9 cellular contexts compared by ENCODE assay signal in the genomic region with DNA sequence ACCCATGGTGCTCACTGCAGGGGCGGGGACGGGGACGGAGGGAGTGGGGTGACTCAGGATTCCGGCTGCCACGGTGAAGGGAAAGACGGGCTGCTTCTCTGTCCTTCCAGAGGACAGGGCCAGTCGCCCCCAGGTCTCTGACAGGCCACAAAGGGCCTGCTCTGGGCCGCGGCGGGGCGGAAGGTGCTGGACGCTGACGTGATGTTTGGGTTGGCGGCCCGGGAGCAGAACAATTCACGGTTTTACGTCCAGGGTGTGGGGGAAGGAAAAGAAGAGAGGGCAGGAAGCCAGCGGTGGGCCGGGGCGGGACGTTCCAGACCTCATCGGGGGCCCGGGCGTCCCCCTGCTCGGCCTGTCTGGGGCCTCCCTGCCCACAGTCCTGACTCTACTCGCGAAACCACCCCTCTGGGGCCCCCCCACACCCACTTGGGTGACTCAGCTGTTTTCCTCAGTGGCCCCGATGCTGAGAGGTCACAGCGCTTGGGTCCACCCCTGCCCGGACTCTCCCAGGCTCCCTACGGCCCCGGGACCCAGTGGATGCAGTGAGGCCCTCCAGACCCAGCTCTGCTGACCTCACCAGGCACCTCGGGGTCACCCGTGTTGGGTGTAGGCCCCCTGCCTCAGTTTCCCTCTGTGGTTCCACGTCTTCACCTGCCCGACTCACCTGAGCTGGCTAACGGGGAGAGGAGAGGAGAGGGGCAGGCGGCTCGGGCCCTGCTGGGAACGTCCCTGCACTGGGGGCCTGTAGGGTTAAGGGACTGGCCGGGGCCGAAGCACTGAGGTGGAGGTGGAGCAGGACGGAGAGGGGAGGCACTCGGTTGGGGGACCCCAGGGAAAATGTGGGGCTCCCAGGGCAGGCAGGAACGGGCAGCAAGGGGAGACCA. TPM values are rescaled to one million over a fixed set of nuclear protein-coding genes. Genes with fewer than 3 reads are reported as not detected.
DNase-seq lines count a peak whose midpoint lies in the region; ATAC-seq and TF ChIP-seq lines count a peak whose summit lies in the region.
"Had no signal": no experiment of that assay in that cellular context is flagged by ENCODE, and none has a peak within 500 bp of the region (broad histone marks: within the 10 kb centered on the region; RNA-seq: fewer than 3 reads in every experiment).

No MANE protein-coding gene starts in this region.

- H4K20me1 ChIP-seq in mammary epithelial cell (ENCODE audit: insufficient read depth, low read length), result peaks cover 2% of the 10 kb centered on the region

- dilution Hi-C loops in mammary epithelial cell (cut with HindIII; ENCODE audit: low sequenced_read_pairs), result no loop called here

- peak overlapping the region; percentile 75 for H2BK5ac ChIP-seq in mesenchymal stem cell (ENCODE audit: low read depth, low read length, poor library complexity, severe bottlenecking)

- H3K9ac ChIP-seq in mammary epithelial cell (ENCODE audit: insufficient read depth, low read length) (no peak overlapping the region), mesenchymal stem cell (ENCODE audit: low read length) (peak overlapping the region; percentile 95)

- H3K4me3 ChIP-seq in mammary epithelial cell (replicated peaks in 1 of 3; ENCODE audit: insufficient read depth in 1 of 3, low read depth in 2 of 3, low read length in 3 of 3) (no peak overlapping the region), mesenchymal stem cell (ENCODE audit: insufficient read depth in 1 of 2, low read depth in 1 of 2, low read length in 2 of 2) (peak overlapping the region in 1 of 2 experiments; percentile 65)

- no peak overlapping the region for H3K23ac ChIP-seq in mesenchymal stem cell (ENCODE audit: low read length in 2 of 2)

- DNase-seq in activated CD4-positive, alpha-beta T cell treated with anti-CD3 and anti-CD28 coated beads, Interleukin-2, amount 10 ng/mL, durations not matched to agents 7 days and 5 days, result no peak
- no peak for DNase-seq in activated CD4-positive, alpha-beta T cell treated with anti-CD3 and anti-CD28 coated beads for 1 hour
- DNase-seq in mammary epithelial cell (no peak), mesenchymal stem cell (peak; percentile 85), SIG-M5 treated with dmso at 0.1 percent for 504 hours (lab: John Stamatoyannopoulos, UW; ENCODE audit: unreplicated experiment) (no peak)
- DNase-seq in stimulated activated naive CD8-positive, alpha-beta T cell treated with anti-CD3 and anti-CD28 coated beads, Interleukin-15, Interleukin-2, amounts not matched to agents 100 U/mL and 50 U/mL, for 24 hours, result peak; percentile 83

- H3K79me2 ChIP-seq in mammary epithelial cell (ENCODE audit: insufficient read depth, low read length), result peaks cover 3% of the 10 kb centered on the region

- H3K9me3 ChIP-seq in mammary epithelial cell (replicated peaks; ENCODE audit: insufficient read depth, low read length) (no peaks in the 10 kb centered on the region), mesenchymal stem cell (ENCODE audit: control insufficient read depth, low read length) (no peaks in the 10 kb centered on the region)

- H3K36me3 Mint-ChIP-seq in activated CD4-positive, alpha-beta T cell treated with anti-CD3 and anti-CD28 coated beads, Interleukin-2, amount 10 ng/mL, durations not matched to agents 7 days and 5 days (ENCODE audit: low read depth), result no peaks in the 10 kb centered on the region

- intact Hi-C loops in mammary epithelial cell (cut with micrococcal nuclease), result no loop called here

- POLR2A ChIA-PET in activated CD4-positive, alpha-beta T cell treated with anti-CD3 and anti-CD28 coated beads, Interleukin-2, amount 10 ng/mL, durations not matched to agents 7 days and 5 days (lab: Charles Lee), result no interaction called here

- H3K18ac ChIP-seq in mesenchymal stem cell (ENCODE audit: low read depth in 1 of 2, low read length in 2 of 2), result peak overlapping the region; percentile 70 to 83

- no peaks in the 10 kb centered on the region for H3K27me3 Mint-ChIP-seq in activated CD4-positive, alpha-beta T cell treated with anti-CD3 and anti-CD28 coated beads, Interleukin-2, amount 10 ng/mL, durations not matched to agents 7 days and 5 days

- H3K9me3 Mint-ChIP-seq in activated CD4-positive, alpha-beta T cell treated with anti-CD3 and anti-CD28 coated beads, Interleukin-2, amount 10 ng/mL, durations not matched to agents 7 days and 5 days, result no peaks in the 10 kb centered on the region

- peaks cover 16% of the 10 kb centered on the region for H3K4me1 Mint-ChIP-seq in activated CD4-positive, alpha-beta T cell treated with anti-CD3 and anti-CD28 coated beads, Interleukin-2, amount 10 ng/mL, durations not matched to agents 7 days and 5 days

- peak overlapping the region; percentile 79 for H4K91ac ChIP-seq in mesenchymal stem cell (ENCODE audit: low read length)

- peak overlapping the region; percentile 15 to 72 for H3K4ac ChIP-seq in mesenchymal stem cell (ENCODE audit: low read depth in 1 of 2, low read length in 2 of 2)

- H2AFZ ChIP-seq in mammary epithelial cell (ENCODE audit: low read depth, low read length) (peak overlapping the region; percentile 52), mesenchymal stem cell (ENCODE audit: low read depth, low read length) (no peak overlapping the region)

- CTCF ChIA-PET in activated CD4-positive, alpha-beta T cell treated with anti-CD3 and anti-CD28 coated beads, Interleukin-2, amount 10 ng/mL, durations not matched to agents 7 days and 5 days (lab: Charles Lee), result interaction anchor here (0.6 to 1.5 kb wide), 4 partner anchors 20 to 1694 kb away, joined by 3 to 4 read pairs (median 4); a partner anchor contains a TSS
- CTCF ChIA-PET in mammary epithelial cell (lab: Charles Lee; ENCODE audit: low non-redundant PET), result no interaction called here

- peak overlapping the region; percentile 59 to 75 for H2BK12ac ChIP-seq in mesenchymal stem cell (ENCODE audit: low read length in 2 of 2)

- H3K4me3 Mint-ChIP-seq in activated CD4-positive, alpha-beta T cell treated with anti-CD3 and anti-CD28 coated beads, Interleukin-2, amount 10 ng/mL, durations not matched to agents 7 days and 5 days, result no peak overlapping the region

- H3K79me1 ChIP-seq in mesenchymal stem cell (replicated peaks; ENCODE audit: low read length, poor library complexity, severe bottlenecking), result peaks cover 16% of the 10 kb centered on the region

- peak; percentile 67 for ATAC-seq in stimulated activated naive CD8-positive, alpha-beta T cell treated with anti-CD3 and anti-CD28 coated beads, Interleukin-15, Interleukin-2, amounts not matched to agents 100 U/mL and 50 U/mL, for 24 hours
- ATAC-seq in HG03175 (IDR thresholded peaks at IDR 0.05; ENCODE audit: unreplicated experiment) (no peak), GM18873 (IDR thresholded peaks at IDR 0.05; ENCODE audit: low FRiP score, unreplicated experiment) (no peak)

- peak overlapping the region; percentile 23 for H2BK120ac ChIP-seq in mesenchymal stem cell (ENCODE audit: low read depth, low read length)

- H4K8ac ChIP-seq in mesenchymal stem cell (ENCODE audit: low read length), result peak overlapping the region; percentile 79

- WGBS in mammary epithelial cell (ENCODE audit: low coverage, missing lambda C conversion rate), result 52% methylated on average over 16 of the region's 45 CpGs
- WGBS in mesenchymal stem cell, result 57% methylated on average over 39 of the region's 45 CpGs

- H3K4me1 ChIP-seq in mammary epithelial cell (ENCODE audit: insufficient read depth, low read length) (peaks cover 21% of the 10 kb centered on the region), mesenchymal stem cell (ENCODE audit: control insufficient read depth, insufficient read depth, low read depth, low read length) (peaks cover 88% of the 10 kb centered on the region)

- H2AK5ac ChIP-seq in mesenchymal stem cell (ENCODE audit: low read length, severe bottlenecking), result peak overlapping the region; percentile 85

- H3K27me3 ChIP-seq in mammary epithelial cell (ENCODE audit: insufficient read depth, low read length), result no peaks in the 10 kb centered on the region
- H3K27me3 ChIP-seq in mesenchymal stem cell (ENCODE audit: control insufficient read depth in 1 of 2, insufficient read depth in 1 of 2, low read length in 2 of 2), result no peaks in the 10 kb centered on the region

- in situ Hi-C loops in mammary epithelial cell (cut with MboI; ENCODE audit: low sequenced_read_pairs in 2 of 2), result no loop called here

- TF ChIP-seq CTCF in mammary epithelial cell (conservative IDR thresholded peaks at IDR 0.05 in 1 of 2, IDR thresholded peaks at IDR 0.05 in 1 of 2; ENCODE audit: extremely low read depth in 1 of 2, insufficient read depth in 1 of 2, low read depth in 1 of 2, low read length in 2 of 2), result no peak

- BruUV-seq in mammary epithelial cell (replicated peaks; lab: Mats Ljungman, UMichigan), result no TSS peak

- H3K36me3 ChIP-seq in mammary epithelial cell (ENCODE audit: insufficient read depth, low read length) (no peaks in the 10 kb centered on the region), mesenchymal stem cell (ENCODE audit: control insufficient read depth in 1 of 2, insufficient read depth in 2 of 2, low read depth in 1 of 2, low read length in 2 of 2) (peaks cover 5 to 62% of the 10 kb centered on the region in 2 experiments)

- H3K14ac ChIP-seq in mesenchymal stem cell (ENCODE audit: low read length in 2 of 2), result peak overlapping the region in 1 of 2 experiments; percentile 87

- peak overlapping the region; percentile 53 for H2BK15ac ChIP-seq in mesenchymal stem cell (ENCODE audit: low read depth, poor library complexity, severe bottlenecking)

- no peak overlapping the region for H3K27ac ChIP-seq in mammary epithelial cell (ENCODE audit: insufficient read depth, low read depth, low read length)
- H3K27ac ChIP-seq in mesenchymal stem cell (ENCODE audit: low read length, poor library complexity, severe bottlenecking), result peak overlapping the region; percentile 91
- H3K27ac ChIP-seq: C4-2B had no signal

- peak overlapping the region; percentile 60 for H3K27ac Mint-ChIP-seq in activated CD4-positive, alpha-beta T cell treated with anti-CD3 and anti-CD28 coated beads, Interleukin-2, amount 10 ng/mL, durations not matched to agents 7 days and 5 days

- H3K4me2 ChIP-seq in mammary epithelial cell (ENCODE audit: insufficient read depth, low read depth, low read length) (peak overlapping the region; percentile 58), mesenchymal stem cell (ENCODE audit: low read length, poor library complexity, severe bottlenecking) (peak overlapping the region; percentile 54)

RNA-seq across cellular contexts. Expression of a gene that starts 29.2 kb away (rescaled TPM):
- total RNA-seq in activated CD4-positive, alpha-beta T cell treated with anti-CD3 and anti-CD28 coated beads, Interleukin-2, amount 10 ng/mL, durations not matched to agents 7 days and 5 days, result 10 to 100 TPM; 18.7 to 19.5 TPM
- 10 to 100 TPM; 22.5 to 26.7 TPM for total RNA-seq in mammary epithelial cell
- polyA plus RNA-seq in mammary epithelial cell, result 8.9 TPM
- polyA minus RNA-seq in mammary epithelial cell, result 34.6 TPM
- 52.2 TPM for polyA plus RNA-seq in mesenchymal stem cell (2013, experiment 1 of 2)
- 51.8 TPM for polyA plus RNA-seq in mesenchymal stem cell (2013, experiment 2 of 2)

RNA-seq across cellular contexts. Expression of a gene that starts 37.1 kb away (rescaled TPM):
- 1 to 10 TPM; 2.7 to 3.5 TPM for total RNA-seq in activated CD4-positive, alpha-beta T cell treated with anti-CD3 and anti-CD28 coated beads, Interleukin-2, amount 10 ng/mL, durations not matched to agents 7 days and 5 days
- total RNA-seq in mammary epithelial cell, result under 1 TPM; 0.50 to 0.54 TPM
- 0.48 TPM for polyA plus RNA-seq in mammary epithelial cell
- polyA minus RNA-seq in mammary epithelial cell, result 0.41 TPM
- not detected for polyA plus RNA-seq in mesenchymal stem cell (2013, experiment 1 of 2)
- polyA plus RNA-seq in mesenchymal stem cell (2013, experiment 2 of 2), result not detected

RNA-seq across cellular contexts. Expression of a gene that starts 44.4 kb away (rescaled TPM):
- 10 to 100 TPM; 31.8 to 39.1 TPM for total RNA-seq in activated CD4-positive, alpha-beta T cell treated with anti-CD3 and anti-CD28 coated beads, Interleukin-2, amount 10 ng/mL, durations not matched to agents 7 days and 5 days
- 10 to 100 TPM; 16.0 to 26.5 TPM for total RNA-seq in mammary epithelial cell
- 14.4 TPM for polyA plus RNA-seq in mammary epithelial cell
- 11.2 TPM for polyA minus RNA-seq in mammary epithelial cell
- 16.6 TPM for polyA plus RNA-seq in mesenchymal stem cell (2013, experiment 1 of 2)
- 16.4 TPM for polyA plus RNA-seq in mesenchymal stem cell (2013, experiment 2 of 2)

Comparison
In these comparisons a context has a peak if more than half of its experiments do, and no peak if none do; other contexts are left out.
1. DNase-seq: peak in mesenchymal stem cell (single experiment) and stimulated activated naive CD8-positive, alpha-beta T cell treated with anti-CD3 and anti-CD28 coated beads, Interleukin-15, Interleukin-2, amounts not matched to agents 100 U/mL and 50 U/mL, for 24 hours (single experiment); none in activated CD4-positive, alpha-beta T cell treated with anti-CD3 and anti-CD28 coated beads, Interleukin-2, amount 10 ng/mL, durations not matched to agents 7 days and 5 days (single experiment), activated CD4-positive, alpha-beta T cell treated with anti-CD3 and anti-CD28 coated beads for 1 hour (single experiment), mammary epithelial cell (single experiment) and SIG-M5 treated with dmso at 0.1 percent for 504 hours (single experiment).